In genomic region chr14:91861091-91861490, GRCh38 we compare ENCODE assay signal across 17 cellular contexts. TPM values are rescaled to one million over a fixed set of nuclear protein-coding genes. Genes with fewer than 3 reads are reported as not detected.
DNase-seq lines count a peak whose midpoint lies in the region; ATAC-seq and TF ChIP-seq lines count a peak whose summit lies in the region.
"Had no signal": no experiment of that assay in that cellular context is flagged by ENCODE, and none has a peak within 500 bp of the region (broad histone marks: within the 10 kb centered on the region; RNA-seq: fewer than 3 reads in every experiment).

No MANE protein-coding gene starts in this region.

- H3K18ac ChIP-seq in mesendoderm (ENCODE audit: low read length), result no peak overlapping the region

- no peak overlapping the region for H4K8ac ChIP-seq in mesendoderm (ENCODE audit: low read depth, low read length)

- H3K56ac ChIP-seq in mesendoderm (ENCODE audit: low read length), result no peak overlapping the region

- H4K5ac ChIP-seq in mesendoderm (ENCODE audit: low read length), result no peak overlapping the region

- no CpG with 5 or more reads among the region's 2 CpGs for WGBS in mesendoderm (ENCODE audit: extremely low coverage, insufficient coverage, low lambda C conversion rate)

- H4K20me1 ChIP-seq in BLaER1 treated with 17β-estradiol and CSF1 and Interleukin-3, amounts not matched to agents 10 nM and 100 nM, result no peaks in the 10 kb centered on the region

- no peak overlapping the region for H3K23ac ChIP-seq in mesendoderm (ENCODE audit: low read length)

- no peak overlapping the region; a peak in 1 of 22 replicates for H3K9ac ChIP-seq in BLaER1 treated with 17β-estradiol and CSF1 and Interleukin-3, amounts not matched to agents 10 nM and 100 nM
- no peak overlapping the region for H3K9ac ChIP-seq in mesendoderm (ENCODE audit: low read length)

- no peak overlapping the region for H2BK15ac ChIP-seq in mesendoderm (replicated peaks; ENCODE audit: low read depth)

- H3K4me2 ChIP-seq in BLaER1 treated with 17β-estradiol and CSF1 and Interleukin-3, amounts not matched to agents 10 nM and 100 nM, result peak overlapping the region; percentile 15 to 68 (median 50); a peak in 21 of 22 replicates
- no peak overlapping the region for H3K4me2 ChIP-seq in mesendoderm (ENCODE audit: low read length)
- H3K4me2 ChIP-seq: GM23338 had no signal

- no peak for TF ChIP-seq CTCF in CD8-positive, alpha-beta T cell (IDR thresholded peaks at IDR 0.05)
- no peak for TF ChIP-seq CTCF in left lung (IDR thresholded peaks at IDR 0.05)

- no peaks in the 10 kb centered on the region for H3K79me2 ChIP-seq in mesendoderm (ENCODE audit: control insufficient read depth, insufficient read depth, low read length)

- H3K36me3 Mint-ChIP-seq in CD8-positive, alpha-beta T cell, result peaks cover 67% of the 10 kb centered on the region
- peaks cover 44% of the 10 kb centered on the region for H3K36me3 Mint-ChIP-seq in activated T-helper 1 cell treated with anti-CD3 and anti-CD28 coated beads, Interleukin-12 subunit alpha, Interleukin-12 subunit beta, Interleukin-2, Interleukin-4 antibody, amounts not matched to agents 30 ng/mL and 10 ng/mL and 1 ng/mL, durations not matched to agents 14 hours and 24 hours and 36 hours (ENCODE audit: low read depth)

- H3K27me3 Mint-ChIP-seq in CD8-positive, alpha-beta T cell (ENCODE audit: low read depth), result no peaks in the 10 kb centered on the region
- H3K27me3 Mint-ChIP-seq in activated T-helper 1 cell treated with anti-CD3 and anti-CD28 coated beads, Interleukin-12 subunit alpha, Interleukin-12 subunit beta, Interleukin-2, Interleukin-4 antibody, amounts not matched to agents 30 ng/mL and 10 ng/mL and 1 ng/mL, durations not matched to agents 14 hours and 24 hours and 36 hours (ENCODE audit: insufficient read depth), result no peaks in the 10 kb centered on the region

- H2BK5ac ChIP-seq in mesendoderm (ENCODE audit: low read length), result no peak overlapping the region

- intact Hi-C loops in CD8-positive, alpha-beta T cell (cut with DNase I, micrococcal nuclease), result loop anchor here in 1 of 2 experiments (5.0 kb wide), 1 partner anchor 51 kb away; no protein-coding TSS in a partner anchor
- intact Hi-C loops in activated T-helper 1 cell treated with anti-CD3 and anti-CD28 coated beads, Interleukin-12 subunit alpha, Interleukin-12 subunit beta, Interleukin-2, Interleukin-4 antibody, amounts not matched to agents 30 ng/mL and 10 ng/mL and 1 ng/mL, durations not matched to agents 14 hours and 24 hours and 36 hours (cut with micrococcal nuclease), result loop anchor here (5.0 to 10.0 kb wide), 4 partner anchors 486 to 1479 kb away; no protein-coding TSS in a partner anchor
- intact Hi-C loops in left lung (cut with DNase I), result no loop called here

- H3K36me3 ChIP-seq in BLaER1 treated with 17β-estradiol and CSF1 and Interleukin-3, amounts not matched to agents 10 nM and 100 nM, result no peaks in the 10 kb centered on the region
- peaks cover 8% of the 10 kb centered on the region for H3K36me3 ChIP-seq in CD8-positive, alpha-beta T cell (ENCODE audit: insufficient read depth, low read length)
- H3K36me3 ChIP-seq in mesendoderm (ENCODE audit: control insufficient read depth, insufficient read depth, low read length) (no peaks in the 10 kb centered on the region), left lung (no peaks in the 10 kb centered on the region)
- H3K36me3 ChIP-seq: transverse colon had no signal

- no peak overlapping the region for H3K4me3 ChIP-seq in BLaER1 treated with 17β-estradiol and CSF1 and Interleukin-3, amounts not matched to agents 10 nM and 100 nM
- peak overlapping the region; percentile 1 for H3K4me3 ChIP-seq in CD8-positive, alpha-beta T cell (ENCODE audit: low read depth, low read length)
- H3K4me3 ChIP-seq in mesendoderm (ENCODE audit: low read length) (no peak overlapping the region), left lung (no peak overlapping the region)
- H3K4me3 ChIP-seq: GM23338, transverse colon had no signal

- ATAC-seq in CD8-positive, alpha-beta T cell, result peak; percentile 54
- ATAC-seq in left lung (no peak), HG02870 (IDR thresholded peaks at IDR 0.05; ENCODE audit: unreplicated experiment) (no peak), HG02938 (IDR thresholded peaks at IDR 0.05; ENCODE audit: unreplicated experiment) (no peak)
- ATAC-seq: GM23338, left ventricle myocardium superior, sciatic nerve had no signal

- H3K4ac ChIP-seq in mesendoderm (ENCODE audit: low read depth, low read length), result peak overlapping the region; percentile 19

- peak overlapping the region; percentile 96 for H3K27ac Mint-ChIP-seq in CD8-positive, alpha-beta T cell
- peak overlapping the region; percentile 87 for H3K27ac Mint-ChIP-seq in activated T-helper 1 cell treated with anti-CD3 and anti-CD28 coated beads, Interleukin-12 subunit alpha, Interleukin-12 subunit beta, Interleukin-2, Interleukin-4 antibody, amounts not matched to agents 30 ng/mL and 10 ng/mL and 1 ng/mL, durations not matched to agents 14 hours and 24 hours and 36 hours
- H3K27ac Mint-ChIP-seq: GM23338 had no signal

- H2AK5ac ChIP-seq in mesendoderm (ENCODE audit: low read length), result no peak overlapping the region

- H3K27me3 ChIP-seq in BLaER1 treated with 17β-estradiol and CSF1 and Interleukin-3, amounts not matched to agents 10 nM and 100 nM, result no peaks in the 10 kb centered on the region
- H3K27me3 ChIP-seq in CD8-positive, alpha-beta T cell (ENCODE audit: insufficient read depth, low read length), result no peaks in the 10 kb centered on the region
- H3K27me3 ChIP-seq in mesendoderm (ENCODE audit: insufficient read depth, low read length, poor library complexity) (no peaks in the 10 kb centered on the region), left lung (no peaks in the 10 kb centered on the region)
- H3K27me3 ChIP-seq: transverse colon had no signal

- no peak for DNase-seq in CD8-positive, alpha-beta T cell
- no peak for DNase-seq in activated T-helper 1 cell treated with anti-CD3 and anti-CD28 coated beads, Interleukin-12 subunit alpha, Interleukin-12 subunit beta, Interleukin-2, Interleukin-4 antibody, amounts not matched to agents 30 ng/mL and 10 ng/mL and 1 ng/mL, durations not matched to agents 14 hours and 24 hours and 36 hours (ENCODE audit: low spot score)
- DNase-seq in mesendoderm (no peak), left lung (no peak)
- DNase-seq: activated CD4-positive, alpha-beta T cell treated with anti-CD3 and anti-CD28 coated beads, Interleukin-2, amount 50 U/mL, for 48 hours; activated effector memory CD4-positive, alpha-beta T cell treated with anti-CD3 and anti-CD28 coated beads, Interleukin-2, amount 50 U/mL, for 16 hours; head of caudate nucleus; left ventricle myocardium superior; NCI-H1417; NCI-H2107; NCI-H524 treated with DMSO at 0.1 percent for 48 hours; transverse colon had no signal

- POLR2A ChIA-PET in CD8-positive, alpha-beta T cell (lab: Charles Lee), result interaction anchor here (1.0 to 7.3 kb wide), 8 partner anchors 9 to 50 kb away, joined by 3 to 67 read pairs (median 5); no protein-coding TSS in a partner anchor

- H3K79me1 ChIP-seq in mesendoderm (ENCODE audit: low read length), result no peaks in the 10 kb centered on the region

- no peaks in the 10 kb centered on the region for H3K9me3 Mint-ChIP-seq in CD8-positive, alpha-beta T cell
- H3K9me3 Mint-ChIP-seq in activated T-helper 1 cell treated with anti-CD3 and anti-CD28 coated beads, Interleukin-12 subunit alpha, Interleukin-12 subunit beta, Interleukin-2, Interleukin-4 antibody, amounts not matched to agents 30 ng/mL and 10 ng/mL and 1 ng/mL, durations not matched to agents 14 hours and 24 hours and 36 hours, result no peaks in the 10 kb centered on the region
- H3K9me3 Mint-ChIP-seq: GM23338 had no signal

- H2BK120ac ChIP-seq in mesendoderm (ENCODE audit: low read depth, low read length), result no peak overlapping the region

- H3K4me3 Mint-ChIP-seq in CD8-positive, alpha-beta T cell, result peak overlapping the region; percentile 66
- peak overlapping the region; percentile 76 for H3K4me3 Mint-ChIP-seq in activated T-helper 1 cell treated with anti-CD3 and anti-CD28 coated beads, Interleukin-12 subunit alpha, Interleukin-12 subunit beta, Interleukin-2, Interleukin-4 antibody, amounts not matched to agents 30 ng/mL and 10 ng/mL and 1 ng/mL, durations not matched to agents 14 hours and 24 hours and 36 hours
- H3K4me3 Mint-ChIP-seq: GM23338 had no signal

- H3K27ac ChIP-seq in BLaER1 treated with 17β-estradiol and CSF1 and Interleukin-3, amounts not matched to agents 10 nM and 100 nM, result peak overlapping the region; percentile 21 to 72 (median 37); a peak in 18 of 22 replicates
- H3K27ac ChIP-seq in CD8-positive, alpha-beta T cell (ENCODE audit: low read depth, low read length), result peak overlapping the region; percentile 11
- no peak overlapping the region for H3K27ac ChIP-seq in mesendoderm (ENCODE audit: low read depth, low read length)
- H3K27ac ChIP-seq in left lung, result no peak overlapping the region
- H3K27ac ChIP-seq: transverse colon had no signal

- H3K4me1 ChIP-seq in BLaER1 treated with 17β-estradiol and CSF1 and Interleukin-3, amounts not matched to agents 10 nM and 100 nM, result peaks cover 12 to 35% (median 20%) of the 10 kb centered on the region in 10 experiments
- peaks cover 89% of the 10 kb centered on the region for H3K4me1 ChIP-seq in CD8-positive, alpha-beta T cell (ENCODE audit: insufficient read depth, low read length)
- H3K4me1 ChIP-seq in mesendoderm (ENCODE audit: control insufficient read depth, low read depth, low read length), result no peaks in the 10 kb centered on the region
- H3K4me1 ChIP-seq in left lung, result peaks cover 2 to 12% of the 10 kb centered on the region in 2 donors

- no peaks in the 10 kb centered on the region for H3K9me3 ChIP-seq in BLaER1 treated with 17β-estradiol and CSF1 and Interleukin-3, amounts not matched to agents 10 nM and 100 nM (replicated peaks in 1 of 11)
- H3K9me3 ChIP-seq in CD8-positive, alpha-beta T cell (ENCODE audit: low read length), result no peaks in the 10 kb centered on the region
- H3K9me3 ChIP-seq in left lung, result no peaks in the 10 kb centered on the region
- H3K9me3 ChIP-seq: transverse colon had no signal

- H3K4me1 Mint-ChIP-seq in CD8-positive, alpha-beta T cell (ENCODE audit: low read depth), result peaks cover 86% of the 10 kb centered on the region
- peaks cover 76% of the 10 kb centered on the region for H3K4me1 Mint-ChIP-seq in activated T-helper 1 cell treated with anti-CD3 and anti-CD28 coated beads, Interleukin-12 subunit alpha, Interleukin-12 subunit beta, Interleukin-2, Interleukin-4 antibody, amounts not matched to agents 30 ng/mL and 10 ng/mL and 1 ng/mL, durations not matched to agents 14 hours and 24 hours and 36 hours (ENCODE audit: low read depth)

- CTCF ChIA-PET in CD8-positive, alpha-beta T cell (lab: Charles Lee), result interaction anchor here (0.9 to 1.6 kb wide), 4 partner anchors 9 to 212 kb away, joined by 3 to 4 read pairs (median 4); no protein-coding TSS in a partner anchor

RNA-seq across cellular contexts. Expression of gene TC2N, which starts 6.2 kb away (rescaled TPM):
- total RNA-seq in CD8-positive, alpha-beta T cell, result 100 to 1,000 TPM; 132 TPM
- 21.5 and 27.2 TPM in 2 replicates for total RNA-seq in activated T-helper 1 cell treated with anti-CD3 and anti-CD28 coated beads, Interleukin-12 subunit alpha, Interleukin-12 subunit beta, Interleukin-2, Interleukin-4 antibody, amounts not matched to agents 30 ng/mL and 10 ng/mL and 1 ng/mL, durations not matched to agents 14 hours and 24 hours and 36 hours
- polyA plus RNA-seq in mesendoderm (2013, experiment 1 of 2), result 15.5 TPM
- 16.7 TPM for polyA plus RNA-seq in mesendoderm (2013, experiment 2 of 2)
- total RNA-seq in left lung, result 10 to 100 TPM; 43.6 to 58.1 TPM

Comparison
In these comparisons a context has a peak if more than half of its experiments do, and no peak if none do; other contexts are left out.
1. H3K27ac ChIP-seq: peak in BLaER1 treated with 17β-estradiol and CSF1 and Interleukin-3, amounts not matched to agents 10 nM and 100 nM (11 of 11) and CD8-positive, alpha-beta T cell (single experiment); none in mesendoderm (single experiment) and left lung (0 of 2).